In genomic region chr21:37370152-37371040, GRCh38 we compare ENCODE assay signal across 8 cellular contexts. TPM values are rescaled to one million over a fixed set of nuclear protein-coding genes. Genes with fewer than 3 reads are reported as not detected.
A peak's percentile ranks its signal among the peaks of the same experiment; 100 is the strongest.
DNase-seq lines count a peak whose midpoint lies in the region; ATAC-seq and TF ChIP-seq lines count a peak whose summit lies in the region.

No MANE protein-coding gene starts in this region.

- H3K36me3 ChIP-seq in Panc1 (ENCODE audit: control insufficient read depth, insufficient read depth, low read length) = no peaks in the 10 kb centered on the region; the same call in 1 of the 2 replicates
- no peaks in the 10 kb centered on the region for H3K36me3 ChIP-seq in skeletal muscle satellite cell (ENCODE audit: insufficient read depth, low read length)

- H3K27ac Mint-ChIP-seq in CD4-positive, alpha-beta T cell = peak overlapping the region; percentile 77

- H3K27ac ChIP-seq in CD4-positive, alpha-beta T cell (ENCODE audit: low read depth, low read length) = no peak overlapping the region
- peak overlapping the region; percentile 93 for H3K27ac ChIP-seq in Panc1 (ENCODE audit: low read length)

- TF ChIP-seq CTCF in CD4-positive, alpha-beta T cell (IDR thresholded peaks at IDR 0.05) = no peak
- TF ChIP-seq CTCF in Panc1 (IDR thresholded peaks at IDR 0.05) (no peak), epithelial cell of proximal tubule (conservative IDR thresholded peaks at IDR 0.05; ENCODE audit: low read depth, low read length) (no peak)

- BruUV-seq in Panc1 (replicated peaks; lab: Mats Ljungman, UMichigan) = no TSS peak

- H3K36me3 Mint-ChIP-seq in CD4-positive, alpha-beta T cell (ENCODE audit: low read depth) = peaks cover 29% of the 10 kb centered on the region

- DNase-seq in CD4-positive, alpha-beta T cell = no peak
- DNase-seq in Panc1 (ENCODE audit: low read depth, low spot score) = no peak
- DNase-seq in epithelial cell of proximal tubule (ENCODE audit: low read depth) = no peak
- no peak for DNase-seq in NCI-H1092 (lab: John Stamatoyannopoulos, UW)
- DNase-seq in NCI-H1930 (lab: John Stamatoyannopoulos, UW) = no peak
- no peak for DNase-seq in NCI-H524 (lab: John Stamatoyannopoulos, UW)

- CTCF ChIA-PET in CD4-positive, alpha-beta T cell (lab: Charles Lee) = interaction anchor here (0.7 to 1.7 kb wide), 2 partner anchors 11 to 193 kb away, joined by 3 to 6 read pairs; no protein-coding TSS in a partner anchor
- CTCF ChIA-PET in Panc1 (lab: Charles Lee) = interaction anchor here (0.6 kb wide), 1 partner anchor 194 kb away, joined by 4 read pairs; no protein-coding TSS in a partner anchor

- peak overlapping the region; percentile 91 for H3K4me2 ChIP-seq in skeletal muscle satellite cell (ENCODE audit: low read length)

- POLR2A ChIA-PET in CD4-positive, alpha-beta T cell (lab: Charles Lee) = interaction anchor here (1.1 to 4.7 kb wide), 3 partner anchors 103 to 405 kb away, joined by 4 to 32 read pairs (median 8); partner anchors contain the start of gene VPS26C
- POLR2A ChIA-PET in Panc1 (lab: Charles Lee) = interaction anchor here (0.6 kb wide), 1 partner anchor 96 kb away, joined by 3 read pairs; no protein-coding TSS in a partner anchor

- no peaks in the 10 kb centered on the region for H3K27me3 ChIP-seq in CD4-positive, alpha-beta T cell (ENCODE audit: control insufficient read depth, insufficient read depth, low read length)
- H3K27me3 ChIP-seq in Panc1 (ENCODE audit: control insufficient read depth, insufficient read depth, low read length) (no peaks in the 10 kb centered on the region), skeletal muscle satellite cell (ENCODE audit: control insufficient read depth, insufficient read depth, low read length) (no peaks in the 10 kb centered on the region)

- peak overlapping the region; percentile 96 for H3K4me3 Mint-ChIP-seq in CD4-positive, alpha-beta T cell

- in situ Hi-C loops in Panc1 (cut with HindIII; ENCODE audit: low pct_unique_long_range_greater_than_20kb, low sequenced_read_pairs) = no loop called here

- no peak for ATAC-seq in CD4-positive, alpha-beta T cell (ENCODE audit: poor library complexity)
- ATAC-seq in GM21529 (IDR thresholded peaks at IDR 0.05; ENCODE audit: unreplicated experiment) (peak; percentile 22), Panc1 (no peak)

- H3K27me3 Mint-ChIP-seq in CD4-positive, alpha-beta T cell = no peaks in the 10 kb centered on the region

- H3K9ac ChIP-seq in skeletal muscle satellite cell (ENCODE audit: low read depth, low read length) = peak overlapping the region; percentile 96

- H3K4me1 Mint-ChIP-seq in CD4-positive, alpha-beta T cell (ENCODE audit: low read depth) = peaks cover 79% of the 10 kb centered on the region

- H3K4me3 ChIP-seq in Panc1 (ENCODE audit: low read depth in 2 of 2, low read length in 2 of 2) = peak overlapping the region; percentile 29 to 78
- H3K4me3 ChIP-seq in epithelial cell of proximal tubule (ENCODE audit: low read depth, low read length) = peak overlapping the region; percentile 26
- peak overlapping the region; percentile 91 for H3K4me3 ChIP-seq in skeletal muscle satellite cell (ENCODE audit: low read length)

- H3K4me1 ChIP-seq in Panc1 (ENCODE audit: control insufficient read depth, insufficient read depth, low read length) (peaks cover 48% of the 10 kb centered on the region), skeletal muscle satellite cell (ENCODE audit: control insufficient read depth, insufficient read depth, low read length) (peaks cover 60% of the 10 kb centered on the region)

- no peaks in the 10 kb centered on the region for H3K9me3 ChIP-seq in CD4-positive, alpha-beta T cell (ENCODE audit: control insufficient read depth, low read length)
- H3K9me3 ChIP-seq in Panc1 (ENCODE audit: control insufficient read depth, insufficient read depth, low read depth, low read length) = no peaks in the 10 kb centered on the region
- H3K9me3 ChIP-seq in skeletal muscle satellite cell (replicated peaks; ENCODE audit: low read length) = no peaks in the 10 kb centered on the region

- H3K9me3 Mint-ChIP-seq in CD4-positive, alpha-beta T cell = no peaks in the 10 kb centered on the region

- intact Hi-C loops in CD4-positive, alpha-beta T cell (cut with DNase I, micrococcal nuclease) = no loop called here
- intact Hi-C loops in Panc1 (cut with micrococcal nuclease; ENCODE audit: unreplicated experiment) = loop anchor here (5.0 kb wide), 1 partner anchor 82 kb away; no protein-coding TSS in a partner anchor

RNA-seq across cellular contexts. Expression of gene DYRK1A, which starts 3.8 kb away (rescaled TPM):
- 100 to 1,000 TPM; 135 to 145 TPM for total RNA-seq in CD4-positive, alpha-beta T cell
- total RNA-seq in Panc1 (2021; ENCODE audit: unreplicated experiment) (36.1 TPM), epithelial cell of proximal tubule (23.6 and 28.9 TPM in 2 replicates)
- polyA plus RNA-seq in Panc1 (2012; ENCODE audit: insufficient read length) = 11.2 TPM
- 29.7 and 36.5 TPM in 2 replicates for total RNA-seq in skeletal muscle satellite cell (2012; rRNA removed)

Comparison
In these comparisons a context has a peak if more than half of its experiments do, and no peak if none do; other contexts are left out.
1. H3K4me3 ChIP-seq: peak in every context shown above with its lines; median percentile 91 in skeletal muscle satellite cell; 54 in Panc1; 26 in epithelial cell of proximal tubule.